1 cellular context compared by ENCODE assay signal in the genomic region with DNA sequence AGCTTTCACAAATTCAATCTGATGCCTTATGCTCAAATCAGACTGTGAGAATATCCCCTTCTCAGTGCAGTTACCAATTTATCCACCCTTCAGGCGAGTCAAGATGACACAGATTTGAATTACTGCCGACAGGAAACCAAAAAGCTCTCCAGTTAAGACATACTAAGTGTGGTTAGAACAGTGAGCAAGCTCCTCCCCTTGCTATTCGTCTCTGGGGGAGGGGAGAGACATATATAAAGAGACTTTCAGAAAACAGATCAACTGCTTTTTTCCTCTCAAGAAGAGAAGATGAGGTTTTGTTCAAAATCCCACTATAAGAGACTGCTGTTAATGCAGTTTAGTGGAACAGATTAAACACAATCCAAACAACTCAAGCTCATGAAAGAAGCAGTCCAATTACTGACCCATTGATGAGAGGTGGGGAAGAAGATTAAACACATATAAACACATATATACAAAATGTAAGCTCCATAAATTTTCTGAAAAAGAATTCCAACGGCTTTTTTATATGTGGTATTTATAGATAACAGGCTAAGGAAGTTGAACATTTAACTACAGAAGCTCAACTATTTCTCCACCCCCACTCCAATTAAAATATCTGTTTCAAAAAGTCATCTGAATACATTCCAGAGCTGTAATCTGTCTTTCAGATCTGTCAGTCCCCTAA.
TF ChIP-seq lines count a peak whose summit lies in the region.

No MANE protein-coding gene starts in this region.

TF ChIP-seq in WTC11, 78 proteins besides CTCF, POLR2A, EP300 and RAD21 (continued from another document):
- TF ChIP-seq CREB1 (CRISPR knock-in tag; IDR thresholded peaks at IDR 0.05) (no peak), IRF2 (CRISPR knock-in tag; IDR thresholded peaks at IDR 0.05; ENCODE audit: borderline replicate concordance, low read depth) (no peak), TEAD1 (CRISPR knock-in tag; IDR thresholded peaks at IDR 0.05) (no peak), TEAD4 (CRISPR knock-in tag; IDR thresholded peaks at IDR 0.05) (no peak), CBFB (CRISPR knock-in tag; IDR thresholded peaks at IDR 0.05; ENCODE audit: low read depth) (no peak), NFATC4 (CRISPR knock-in tag; IDR thresholded peaks at IDR 0.05) (no peak)
- TF ChIP-seq, protein P1, sequence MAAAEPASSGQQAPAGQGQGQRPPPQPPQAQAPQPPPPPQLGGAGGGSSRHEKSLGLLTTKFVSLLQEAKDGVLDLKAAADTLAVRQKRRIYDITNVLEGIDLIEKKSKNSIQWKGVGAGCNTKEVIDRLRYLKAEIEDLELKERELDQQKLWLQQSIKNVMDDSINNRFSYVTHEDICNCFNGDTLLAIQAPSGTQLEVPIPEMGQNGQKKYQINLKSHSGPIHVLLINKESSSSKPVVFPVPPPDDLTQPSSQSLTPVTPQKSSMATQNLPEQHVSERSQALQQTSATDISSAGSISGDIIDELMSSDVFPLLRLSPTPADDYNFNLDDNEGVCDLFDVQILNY (CRISPR knock-in tag; IDR thresholded peaks at IDR 0.05) = no peak
- TF ChIP-seq, protein P2, sequence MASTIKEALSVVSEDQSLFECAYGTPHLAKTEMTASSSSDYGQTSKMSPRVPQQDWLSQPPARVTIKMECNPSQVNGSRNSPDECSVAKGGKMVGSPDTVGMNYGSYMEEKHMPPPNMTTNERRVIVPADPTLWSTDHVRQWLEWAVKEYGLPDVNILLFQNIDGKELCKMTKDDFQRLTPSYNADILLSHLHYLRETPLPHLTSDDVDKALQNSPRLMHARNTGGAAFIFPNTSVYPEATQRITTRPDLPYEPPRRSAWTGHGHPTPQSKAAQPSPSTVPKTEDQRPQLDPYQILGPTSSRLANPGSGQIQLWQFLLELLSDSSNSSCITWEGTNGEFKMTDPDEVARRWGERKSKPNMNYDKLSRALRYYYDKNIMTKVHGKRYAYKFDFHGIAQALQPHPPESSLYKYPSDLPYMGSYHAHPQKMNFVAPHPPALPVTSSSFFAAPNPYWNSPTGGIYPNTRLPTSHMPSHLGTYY (CRISPR knock-in tag; IDR thresholded peaks at IDR 0.05) = no peak
- TF ChIP-seq, protein P3, sequence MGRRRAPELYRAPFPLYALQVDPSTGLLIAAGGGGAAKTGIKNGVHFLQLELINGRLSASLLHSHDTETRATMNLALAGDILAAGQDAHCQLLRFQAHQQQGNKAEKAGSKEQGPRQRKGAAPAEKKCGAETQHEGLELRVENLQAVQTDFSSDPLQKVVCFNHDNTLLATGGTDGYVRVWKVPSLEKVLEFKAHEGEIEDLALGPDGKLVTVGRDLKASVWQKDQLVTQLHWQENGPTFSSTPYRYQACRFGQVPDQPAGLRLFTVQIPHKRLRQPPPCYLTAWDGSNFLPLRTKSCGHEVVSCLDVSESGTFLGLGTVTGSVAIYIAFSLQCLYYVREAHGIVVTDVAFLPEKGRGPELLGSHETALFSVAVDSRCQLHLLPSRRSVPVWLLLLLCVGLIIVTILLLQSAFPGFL (CRISPR knock-in tag; IDR thresholded peaks at IDR 0.05; ENCODE audit: borderline replicate concordance) = no peak
- TF ChIP-seq, protein P4, sequence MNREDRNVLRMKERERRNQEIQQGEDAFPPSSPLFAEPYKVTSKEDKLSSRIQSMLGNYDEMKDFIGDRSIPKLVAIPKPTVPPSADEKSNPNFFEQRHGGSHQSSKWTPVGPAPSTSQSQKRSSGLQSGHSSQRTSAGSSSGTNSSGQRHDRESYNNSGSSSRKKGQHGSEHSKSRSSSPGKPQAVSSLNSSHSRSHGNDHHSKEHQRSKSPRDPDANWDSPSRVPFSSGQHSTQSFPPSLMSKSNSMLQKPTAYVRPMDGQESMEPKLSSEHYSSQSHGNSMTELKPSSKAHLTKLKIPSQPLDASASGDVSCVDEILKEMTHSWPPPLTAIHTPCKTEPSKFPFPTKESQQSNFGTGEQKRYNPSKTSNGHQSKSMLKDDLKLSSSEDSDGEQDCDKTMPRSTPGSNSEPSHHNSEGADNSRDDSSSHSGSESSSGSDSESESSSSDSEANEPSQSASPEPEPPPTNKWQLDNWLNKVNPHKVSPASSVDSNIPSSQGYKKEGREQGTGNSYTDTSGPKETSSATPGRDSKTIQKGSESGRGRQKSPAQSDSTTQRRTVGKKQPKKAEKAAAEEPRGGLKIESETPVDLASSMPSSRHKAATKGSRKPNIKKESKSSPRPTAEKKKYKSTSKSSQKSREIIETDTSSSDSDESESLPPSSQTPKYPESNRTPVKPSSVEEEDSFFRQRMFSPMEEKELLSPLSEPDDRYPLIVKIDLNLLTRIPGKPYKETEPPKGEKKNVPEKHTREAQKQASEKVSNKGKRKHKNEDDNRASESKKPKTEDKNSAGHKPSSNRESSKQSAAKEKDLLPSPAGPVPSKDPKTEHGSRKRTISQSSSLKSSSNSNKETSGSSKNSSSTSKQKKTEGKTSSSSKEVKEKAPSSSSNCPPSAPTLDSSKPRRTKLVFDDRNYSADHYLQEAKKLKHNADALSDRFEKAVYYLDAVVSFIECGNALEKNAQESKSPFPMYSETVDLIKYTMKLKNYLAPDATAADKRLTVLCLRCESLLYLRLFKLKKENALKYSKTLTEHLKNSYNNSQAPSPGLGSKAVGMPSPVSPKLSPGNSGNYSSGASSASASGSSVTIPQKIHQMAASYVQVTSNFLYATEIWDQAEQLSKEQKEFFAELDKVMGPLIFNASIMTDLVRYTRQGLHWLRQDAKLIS (CRISPR knock-in tag; IDR thresholded peaks at IDR 0.05; ENCODE audit: borderline replicate concordance) = no peak
- TF ChIP-seq, protein P5, sequence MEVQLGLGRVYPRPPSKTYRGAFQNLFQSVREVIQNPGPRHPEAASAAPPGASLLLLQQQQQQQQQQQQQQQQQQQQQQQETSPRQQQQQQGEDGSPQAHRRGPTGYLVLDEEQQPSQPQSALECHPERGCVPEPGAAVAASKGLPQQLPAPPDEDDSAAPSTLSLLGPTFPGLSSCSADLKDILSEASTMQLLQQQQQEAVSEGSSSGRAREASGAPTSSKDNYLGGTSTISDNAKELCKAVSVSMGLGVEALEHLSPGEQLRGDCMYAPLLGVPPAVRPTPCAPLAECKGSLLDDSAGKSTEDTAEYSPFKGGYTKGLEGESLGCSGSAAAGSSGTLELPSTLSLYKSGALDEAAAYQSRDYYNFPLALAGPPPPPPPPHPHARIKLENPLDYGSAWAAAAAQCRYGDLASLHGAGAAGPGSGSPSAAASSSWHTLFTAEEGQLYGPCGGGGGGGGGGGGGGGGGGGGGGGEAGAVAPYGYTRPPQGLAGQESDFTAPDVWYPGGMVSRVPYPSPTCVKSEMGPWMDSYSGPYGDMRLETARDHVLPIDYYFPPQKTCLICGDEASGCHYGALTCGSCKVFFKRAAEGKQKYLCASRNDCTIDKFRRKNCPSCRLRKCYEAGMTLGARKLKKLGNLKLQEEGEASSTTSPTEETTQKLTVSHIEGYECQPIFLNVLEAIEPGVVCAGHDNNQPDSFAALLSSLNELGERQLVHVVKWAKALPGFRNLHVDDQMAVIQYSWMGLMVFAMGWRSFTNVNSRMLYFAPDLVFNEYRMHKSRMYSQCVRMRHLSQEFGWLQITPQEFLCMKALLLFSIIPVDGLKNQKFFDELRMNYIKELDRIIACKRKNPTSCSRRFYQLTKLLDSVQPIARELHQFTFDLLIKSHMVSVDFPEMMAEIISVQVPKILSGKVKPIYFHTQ (CRISPR knock-in tag; IDR thresholded peaks at IDR 0.05) = no peak
TF ChIP-seq in WTC11: peak in this region for 0.
